Comparison of ENCODE assay signal across 8 cellular contexts in the genomic region with DNA sequence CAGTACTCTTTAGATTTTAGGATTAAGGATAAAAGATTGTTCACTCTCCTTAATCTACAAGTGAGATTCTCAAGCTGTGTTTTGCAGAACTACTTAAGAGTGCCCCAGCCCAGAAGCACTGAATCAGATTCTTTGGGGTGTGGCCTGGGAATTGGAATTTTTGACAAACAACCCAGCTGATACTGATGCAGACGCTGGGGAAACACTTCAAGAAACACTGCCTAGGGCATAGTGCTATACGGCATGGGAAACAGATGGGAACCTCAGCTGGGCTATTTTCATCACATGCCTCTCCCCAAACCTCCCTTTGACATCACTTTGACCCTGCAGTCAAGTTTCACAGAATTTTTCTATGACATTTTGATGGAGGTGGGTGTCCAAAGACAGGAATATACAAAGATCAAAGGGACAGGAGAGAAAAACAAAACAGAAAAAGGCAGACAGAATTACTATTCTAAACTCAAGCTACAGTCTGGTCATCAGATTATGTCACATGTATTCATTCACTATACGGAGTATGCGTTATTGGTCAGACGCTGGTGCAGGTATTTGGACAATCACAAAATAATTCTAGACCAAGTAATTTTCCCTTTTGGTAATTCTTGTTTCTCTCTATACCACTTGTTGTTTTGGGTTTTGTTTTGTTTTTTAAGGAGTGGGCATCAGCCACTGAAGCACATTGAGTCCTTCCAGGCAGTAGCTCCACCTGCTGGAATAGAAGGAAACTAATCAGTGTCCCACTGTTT.
DNase-seq lines count a peak whose midpoint lies in the region; ATAC-seq and TF ChIP-seq lines count a peak whose summit lies in the region.
"Not testable (repeated sequence)": the region's sequence is repeated elsewhere in the genome, so short reads cannot be mapped to it uniquely, and the experiment has no call there.

No MANE protein-coding gene starts in this region.

- intact Hi-C loops in breast epithelium (cut with DNase I; ENCODE audit: low total_unique reads) (loop anchor here (10.0 kb wide), 1 partner anchor 240 kb away; no protein-coding TSS in a partner anchor), right cardiac atrium (cut with DNase I) (loop anchor here (2.0 to 5.0 kb wide), 4 partner anchors 72 to 240 kb away; no protein-coding TSS in a partner anchor)

- H3K9me3 ChIP-seq in AG04450 (ENCODE audit: control insufficient read depth, insufficient read depth, low read length); breast epithelium; right cardiac atrium (ENCODE audit: control insufficient read depth, low read length); parathyroid adenoma (ENCODE audit: control insufficient read depth, low read length): not testable (repeated sequence)

- not testable (repeated sequence) for TF ChIP-seq POLR2A in breast epithelium (IDR thresholded peaks at IDR 0.05)

- not testable (repeated sequence) for H3K36me3 ChIP-seq in breast epithelium; parathyroid adenoma (ENCODE audit: control insufficient read depth, insufficient read depth, low read length)

- not testable (repeated sequence) for H3K4me2 ChIP-seq in parathyroid adenoma (ENCODE audit: low read length)

- H3K4me3 ChIP-seq in AG04450 (ENCODE audit: low read depth, low read length); breast epithelium; right cardiac atrium (ENCODE audit: low read length); parathyroid adenoma (ENCODE audit: low read depth, low read length): not testable (repeated sequence)

- H2AFZ ChIP-seq in parathyroid adenoma, result not testable (repeated sequence)

- not testable (repeated sequence) for DNase-seq in AG04450 (ENCODE audit: low read depth, low spot score); GM13976 (ENCODE audit: low spot score); breast epithelium (ENCODE audit: low spot score in 2 of 2); right cardiac atrium
- peak; percentile 25 for DNase-seq in NCI-H1105 (lab: John Stamatoyannopoulos, UW)
- peak in 3 of 5 donors; percentile 4 to 59 (median 8) for DNase-seq in T-helper 1 cell

- POLR2A ChIA-PET in AG04450 (lab: Yijun Ruan, JAX), result not testable (repeated sequence)

- H3K4me1 ChIP-seq in breast epithelium; right cardiac atrium (ENCODE audit: control insufficient read depth, insufficient read depth, low read length); parathyroid adenoma: not testable (repeated sequence)

- H3K9ac ChIP-seq in parathyroid adenoma, result not testable (repeated sequence)

- TF ChIP-seq CTCF in AG04450 (IDR thresholded peaks at IDR 0.05; ENCODE audit: low read depth, low read length), result peak; percentile 86
- peak; percentile 58 for TF ChIP-seq CTCF in GM13976 (IDR thresholded peaks at IDR 0.05; ENCODE audit: borderline replicate concordance, control extremely low read depth, extremely low read depth, insufficient read depth, missing control alignments)
- peak; percentile 63 to 82 (median 79) for TF ChIP-seq CTCF in breast epithelium (IDR thresholded peaks at IDR 0.05)
- peak; percentile 60 for TF ChIP-seq CTCF in parathyroid adenoma (IDR thresholded peaks at IDR 0.05)

- in situ Hi-C loops in GM13976 (cut with MboI; ENCODE audit: low sequenced_read_pairs, unreplicated experiment), result loop anchor here (10.0 kb wide), 2 partner anchors 70 to 240 kb away; no protein-coding TSS in a partner anchor

- CTCF ChIA-PET in AG04450 (lab: Charles Lee), result interaction anchor here (0.5 to 7.6 kb wide), 32 partner anchors 9 to 460 kb away, joined by 3 to 116 read pairs (median 4); a partner anchor contains a TSS

- H3K27me3 ChIP-seq in AG04450 (ENCODE audit: control insufficient read depth, insufficient read depth, low read length); breast epithelium; right cardiac atrium (ENCODE audit: control insufficient read depth, insufficient read depth); parathyroid adenoma (ENCODE audit: control insufficient read depth, insufficient read depth, low read length): not testable (repeated sequence)

- H3K27ac ChIP-seq in AG04450 (ENCODE audit: low read depth, low read length); breast epithelium; right cardiac atrium (ENCODE audit: low read length); parathyroid adenoma: not testable (repeated sequence)

- ATAC-seq in HG02870 (IDR thresholded peaks at IDR 0.05; ENCODE audit: unreplicated experiment) (peak; percentile 28), right cardiac atrium (peak; percentile 85 to 87)

- H3K79me2 ChIP-seq in parathyroid adenoma, result not testable (repeated sequence)

- WGBS in right cardiac atrium, result 35% methylated on average over 5 of the region's 5 CpGs
